ENCODE assay signal across 14 cellular contexts in genomic region chr2:186126181-186126580, GRCh38.
A peak's percentile ranks its signal among the peaks of the same experiment; 100 is the strongest.
DNase-seq lines count a peak whose midpoint lies in the region; ATAC-seq and TF ChIP-seq lines count a peak whose summit lies in the region.
"Had no signal": no experiment of that assay in that cellular context is flagged by ENCODE, and none has a peak within 500 bp of the region (broad histone marks: within the 10 kb centered on the region; RNA-seq: fewer than 3 reads in every experiment).

No MANE protein-coding gene starts in this region.

- H3K4me2 ChIP-seq in PC-3 (ENCODE audit: low read length) (peak overlapping the region; percentile 38), fibroblast of lung (ENCODE audit: extremely low read depth, insufficient read depth, low read length) (no peak overlapping the region)
- H3K4me2 ChIP-seq: BLaER1 had no signal

- H4K20me1 ChIP-seq in PC-3 (ENCODE audit: low read length) = no peaks in the 10 kb centered on the region
- H4K20me1 ChIP-seq in fibroblast of lung (ENCODE audit: control insufficient read depth, extremely low read depth, insufficient read depth, low read length) = no peaks in the 10 kb centered on the region
- H4K20me1 ChIP-seq: BLaER1 had no signal

- H3K9me3 ChIP-seq in HUES64 (ENCODE audit: insufficient read depth, low read depth, low read length) = no peaks in the 10 kb centered on the region
- no peaks in the 10 kb centered on the region for H3K9me3 ChIP-seq in PC-3 (ENCODE audit: low read length)
- H3K9me3 ChIP-seq in fibroblast of lung (ENCODE audit: control insufficient read depth, insufficient read depth, low read depth, low read length) = no peaks in the 10 kb centered on the region
- H3K9me3 ChIP-seq: BLaER1 had no signal

- no peaks in the 10 kb centered on the region for H3K27me3 ChIP-seq in HUES64 (ENCODE audit: insufficient read depth, low read length)
- no peaks in the 10 kb centered on the region for H3K27me3 ChIP-seq in PC-3 (ENCODE audit: low read length)
- no peaks in the 10 kb centered on the region for H3K27me3 ChIP-seq in fibroblast of lung (ENCODE audit: control insufficient read depth, insufficient read depth, low read length)
- H3K27me3 ChIP-seq: BLaER1 had no signal

- H2AFZ ChIP-seq in PC-3 (ENCODE audit: low read length) (no peak overlapping the region), fibroblast of lung (ENCODE audit: low read length) (no peak overlapping the region)

- POLR2A ChIA-PET in PC-3 (lab: Charles Lee; ENCODE audit: unreplicated experiment) = no interaction called here

- H3K4me1 ChIP-seq in HUES64 (ENCODE audit: insufficient read depth, low read length) (peaks cover 54% of the 10 kb centered on the region), PC-3 (ENCODE audit: insufficient read depth, low read length) (peaks cover 47% of the 10 kb centered on the region), fibroblast of lung (ENCODE audit: control insufficient read depth, extremely low read depth, insufficient read depth, low read length) (no peaks in the 10 kb centered on the region)
- H3K4me1 ChIP-seq: BLaER1 had no signal

- ATAC-seq in PC-3 (no peak), GM19452 (IDR thresholded peaks at IDR 0.05; ENCODE audit: unreplicated experiment) (no peak), GM21515 (IDR thresholded peaks at IDR 0.05; ENCODE audit: unreplicated experiment) (no peak)

- H3K27ac ChIP-seq in HUES64 (ENCODE audit: low read depth, low read length) = 0 out of 2 replicates have a peak overlapping the region, but pooled peaks have one; percentile 5
- peak overlapping the region; percentile 66 for H3K27ac ChIP-seq in PC-3 (ENCODE audit: low read length)
- no peak overlapping the region for H3K27ac ChIP-seq in fibroblast of lung (ENCODE audit: insufficient read depth, low read length)
- H3K27ac ChIP-seq: BLaER1 had no signal

- CTCF ChIA-PET in PC-3 (lab: Charles Lee) = no interaction called here

- peak; percentile 47 for DNase-seq in PC-3
- peak; percentile 8 to 23 for DNase-seq in fibroblast of lung (ENCODE audit: low read depth in 2 of 2)
- peak; percentile 4 for DNase-seq in skeletal muscle cell (ENCODE audit: low read depth)
- no peak for DNase-seq in NCI-H1417 (lab: John Stamatoyannopoulos, UW)
- DNase-seq: DMS153, EL, NCI-H1694, NCI-H2107, NCI-H510A, SIG-M5 had no signal

- no peak for TF ChIP-seq CTCF in PC-3 (conservative IDR thresholded peaks at IDR 0.05; ENCODE audit: low read depth, low read length)
- TF ChIP-seq CTCF in fibroblast of lung (conservative IDR thresholded peaks at IDR 0.05 in 1 of 2, IDR thresholded peaks at IDR 0.05 in 1 of 2; ENCODE audit: low read depth in 1 of 2, low read length in 2 of 2) = no peak

- H3F3A ChIP-seq in PC-3 (ENCODE audit: low read length, unreplicated experiment) = peaks cover 7% of the 10 kb centered on the region

- H3K79me2 ChIP-seq in PC-3 (ENCODE audit: low read length) (no peaks in the 10 kb centered on the region), fibroblast of lung (ENCODE audit: control insufficient read depth, insufficient read depth, low read length) (no peaks in the 10 kb centered on the region)

- H3K9ac ChIP-seq in HUES64 (ENCODE audit: low read depth, low read length) (no peak overlapping the region), PC-3 (ENCODE audit: low read length) (no peak overlapping the region; the same call in 1 of the 2 replicates), fibroblast of lung (ENCODE audit: insufficient read depth, low read length) (no peak overlapping the region)
- H3K9ac ChIP-seq: BLaER1 had no signal

- intact Hi-C loops in PC-3 (cut with micrococcal nuclease) = no loop called here

- H3K36me3 ChIP-seq in HUES64 (ENCODE audit: insufficient read depth, low read length) = no peaks in the 10 kb centered on the region
- H3K36me3 ChIP-seq in PC-3 (ENCODE audit: low read depth, low read length) = no peaks in the 10 kb centered on the region
- no peaks in the 10 kb centered on the region for H3K36me3 ChIP-seq in fibroblast of lung (ENCODE audit: control insufficient read depth, insufficient read depth, low read length)
- H3K36me3 ChIP-seq: BLaER1 had no signal

- no peaks in the 10 kb centered on the region for H3K9me2 ChIP-seq in PC-3 (replicated peaks; ENCODE audit: low read length)

- no peak overlapping the region for H3K4me3 ChIP-seq in HUES64 (ENCODE audit: low read length)
- no peak overlapping the region for H3K4me3 ChIP-seq in PC-3 (ENCODE audit: low read length)
- H3K4me3 ChIP-seq in fibroblast of lung (replicated peaks in 1 of 4; ENCODE audit: control extremely low read depth in 1 of 4, insufficient read depth in 1 of 4, low read depth in 3 of 4, low read length in 4 of 4) = no peak overlapping the region
- no peak overlapping the region for H3K4me3 ChIP-seq in skeletal muscle cell (ENCODE audit: low read depth, low read length)
- H3K4me3 ChIP-seq: BLaER1 had no signal

- BruUV-seq in PC-3 (replicated peaks; lab: Mats Ljungman, UMichigan) = no TSS peak

Comparison
In these comparisons a context has a peak if more than half of its experiments do, and no peak if none do; other contexts are left out.
1. DNase-seq: peak in PC-3 (single experiment), fibroblast of lung (2 of 2) and skeletal muscle cell (single experiment); none in NCI-H1417 (0 of 3).